10 cellular contexts compared by ENCODE assay signal in genomic region chr1:14925336-14926136, GRCh38.
A peak's percentile ranks its signal among the peaks of the same experiment; 100 is the strongest.
DNase-seq lines count a peak whose midpoint lies in the region; ATAC-seq and TF ChIP-seq lines count a peak whose summit lies in the region.
"Had no signal": no experiment of that assay in that cellular context is flagged by ENCODE, and none has a peak within 500 bp of the region (broad histone marks: within the 10 kb centered on the region; RNA-seq: fewer than 3 reads in every experiment).

No MANE protein-coding gene starts in this region.

- TF ChIP-seq CTCF in cardiac muscle cell (IDR thresholded peaks at IDR 0.05; ENCODE audit: low read depth, low read length): no peak

- H3K4me3 ChIP-seq in cardiac muscle cell (peak overlapping the region; percentile 71), duodenal mucosa (ENCODE audit: low read depth in 1 of 2, low read length in 2 of 2) (peak overlapping the region; percentile 49 to 58), muscle layer of colon (ENCODE audit: low read depth in 1 of 2, low read length in 2 of 2) (peak overlapping the region; percentile 45 to 53), urinary bladder (ENCODE audit: low read depth, low read length) (peak overlapping the region; percentile 68)

- H3K9me3 ChIP-seq in cardiac muscle cell (ENCODE audit: low read depth): no peaks in the 10 kb centered on the region
- no peaks in the 10 kb centered on the region for H3K9me3 ChIP-seq in duodenal mucosa (ENCODE audit: control insufficient read depth in 1 of 2, low read length in 2 of 2)
- no peaks in the 10 kb centered on the region for H3K9me3 ChIP-seq in muscle layer of colon (ENCODE audit: low read length)

- H3K27me3 ChIP-seq in cardiac muscle cell: no peaks in the 10 kb centered on the region
- peaks cover 20 to 31% of the 10 kb centered on the region in 2 donors for H3K27me3 ChIP-seq in duodenal mucosa (ENCODE audit: control insufficient read depth in 1 of 2, insufficient read depth in 2 of 2, low read length in 2 of 2)
- H3K27me3 ChIP-seq in muscle layer of colon (ENCODE audit: control insufficient read depth in 1 of 2, insufficient read depth in 2 of 2, low read length in 2 of 2): no peaks in the 10 kb centered on the region

- no peak for ATAC-seq in HG03457 (IDR thresholded peaks at IDR 0.05; ENCODE audit: unreplicated experiment)

- peak overlapping the region in 1 of 2 donors; percentile 49 for H3K9ac ChIP-seq in duodenal mucosa (ENCODE audit: low read depth in 1 of 2, low read length in 2 of 2)
- H3K9ac ChIP-seq in muscle layer of colon (ENCODE audit: low read length): no peak overlapping the region

- DNase-seq in cardiac muscle cell (ENCODE audit: low read depth in 1 of 2, low spot score in 1 of 2) (no peak), cardiac septum (ENCODE audit: low spot score) (no peak), OCI-M2 (lab: John Stamatoyannopoulos, UW; ENCODE audit: unreplicated experiment) (no peak), posterior cingulate gyrus (no peak)
- DNase-seq: OCI-M1 had no signal

- H3K36me3 ChIP-seq in cardiac muscle cell (no peaks in the 10 kb centered on the region), duodenal mucosa (ENCODE audit: control insufficient read depth in 1 of 2, insufficient read depth in 2 of 2, low read length in 2 of 2) (no peaks in the 10 kb centered on the region), muscle layer of colon (ENCODE audit: insufficient read depth, low read length) (no peaks in the 10 kb centered on the region), urinary bladder (ENCODE audit: insufficient read depth) (no peaks in the 10 kb centered on the region)

- H3K27ac ChIP-seq in cardiac muscle cell: no peak overlapping the region
- H3K27ac ChIP-seq in duodenal mucosa (ENCODE audit: low read depth, low read length): no peak overlapping the region
- H3K27ac ChIP-seq in muscle layer of colon (ENCODE audit: low read depth, low read length): no peak overlapping the region
- no peak overlapping the region for H3K27ac ChIP-seq in urinary bladder (ENCODE audit: low read depth)
- H3K27ac ChIP-seq: HL-60 had no signal

- intact Hi-C loops in cardiac septum (cut with DNase I): no loop called here
- intact Hi-C loops in posterior cingulate gyrus (cut with DNase I): loop anchor here (5.0 to 10.0 kb wide), 2 partner anchors 117 to 811 kb away; no protein-coding TSS in a partner anchor

- WGBS in urinary bladder: 50% methylated on average over 12 of the region's 12 CpGs

- H3K4me1 ChIP-seq in cardiac muscle cell (ENCODE audit: low read depth) (peaks cover 9% of the 10 kb centered on the region), duodenal mucosa (ENCODE audit: control insufficient read depth in 1 of 2, insufficient read depth in 2 of 2, low read length in 2 of 2) (peaks cover 15 to 20% of the 10 kb centered on the region in 2 donors), muscle layer of colon (ENCODE audit: insufficient read depth, low read length) (peaks cover 16% of the 10 kb centered on the region), urinary bladder (ENCODE audit: insufficient read depth) (no peaks in the 10 kb centered on the region)
